In genomic region chr14:36658091-36659009, GRCh38 we compare ENCODE assay signal across 1 cellular context.
TF ChIP-seq lines count a peak whose summit lies in the region.

No MANE protein-coding gene starts in this region.

TF ChIP-seq in GM23338, 12 proteins besides CTCF, POLR2A, EP300 and RAD21 (continued from another document):
- TF ChIP-seq, protein P1, sequence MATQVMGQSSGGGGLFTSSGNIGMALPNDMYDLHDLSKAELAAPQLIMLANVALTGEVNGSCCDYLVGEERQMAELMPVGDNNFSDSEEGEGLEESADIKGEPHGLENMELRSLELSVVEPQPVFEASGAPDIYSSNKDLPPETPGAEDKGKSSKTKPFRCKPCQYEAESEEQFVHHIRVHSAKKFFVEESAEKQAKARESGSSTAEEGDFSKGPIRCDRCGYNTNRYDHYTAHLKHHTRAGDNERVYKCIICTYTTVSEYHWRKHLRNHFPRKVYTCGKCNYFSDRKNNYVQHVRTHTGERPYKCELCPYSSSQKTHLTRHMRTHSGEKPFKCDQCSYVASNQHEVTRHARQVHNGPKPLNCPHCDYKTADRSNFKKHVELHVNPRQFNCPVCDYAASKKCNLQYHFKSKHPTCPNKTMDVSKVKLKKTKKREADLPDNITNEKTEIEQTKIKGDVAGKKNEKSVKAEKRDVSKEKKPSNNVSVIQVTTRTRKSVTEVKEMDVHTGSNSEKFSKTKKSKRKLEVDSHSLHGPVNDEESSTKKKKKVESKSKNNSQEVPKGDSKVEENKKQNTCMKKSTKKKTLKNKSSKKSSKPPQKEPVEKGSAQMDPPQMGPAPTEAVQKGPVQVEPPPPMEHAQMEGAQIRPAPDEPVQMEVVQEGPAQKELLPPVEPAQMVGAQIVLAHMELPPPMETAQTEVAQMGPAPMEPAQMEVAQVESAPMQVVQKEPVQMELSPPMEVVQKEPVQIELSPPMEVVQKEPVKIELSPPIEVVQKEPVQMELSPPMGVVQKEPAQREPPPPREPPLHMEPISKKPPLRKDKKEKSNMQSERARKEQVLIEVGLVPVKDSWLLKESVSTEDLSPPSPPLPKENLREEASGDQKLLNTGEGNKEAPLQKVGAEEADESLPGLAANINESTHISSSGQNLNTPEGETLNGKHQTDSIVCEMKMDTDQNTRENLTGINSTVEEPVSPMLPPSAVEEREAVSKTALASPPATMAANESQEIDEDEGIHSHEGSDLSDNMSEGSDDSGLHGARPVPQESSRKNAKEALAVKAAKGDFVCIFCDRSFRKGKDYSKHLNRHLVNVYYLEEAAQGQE (IDR thresholded peaks at IDR 0.05; ENCODE audit: unreplicated experiment): no peak
- TF ChIP-seq STAT1 (IDR thresholded peaks at IDR 0.05; ENCODE audit: unreplicated experiment): no peak
